Comparison of ENCODE assay signal across 8 cellular contexts in genomic region chr17:42422958-42423712, GRCh38. TPM values are rescaled to one million over a fixed set of nuclear protein-coding genes. Genes with fewer than 3 reads are reported as not detected.
A peak's percentile ranks its signal among the peaks of the same experiment; 100 is the strongest.
DNase-seq lines count a peak whose midpoint lies in the region; ATAC-seq and TF ChIP-seq lines count a peak whose summit lies in the region.

Gene CAVIN1 (minus strand): TSS chr17:42423256. CDS start chr17:42423097, 159 bp downstream.

- POLR2A ChIA-PET in HCT116 (lab: Charles Lee): interaction anchor here (0.6 to 5.6 kb wide), 17 partner anchors 8 to 425 kb away, joined by 3 to 88 read pairs (median 4); partner anchors contain the start of genes NAGLU, NKIRAS2 and STAT3

- ATAC-seq in HCT116: peak; percentile 79

- peaks cover 0 to 27% (median 11%) of the 10 kb centered on the region in 7 donors for H3K9me3 Mint-ChIP-seq in CD14-positive monocyte

- peaks cover 7 to 11% of the 10 kb centered on the region in 2 donors for H3K36me3 Mint-ChIP-seq in CD14-positive monocyte

- peaks cover 67 to 83% (median 70%) of the 10 kb centered on the region in 3 donors for H3K27me3 Mint-ChIP-seq in CD14-positive monocyte (ENCODE audit: low read depth in 3 of 3)

- peak within 1 kb of the TSS; percentile 99 for H3K27ac ChIP-seq in HCT116 (ENCODE audit: low read depth, low read length)
- peak within 1 kb of the TSS; percentile 71 to 97 (median 92) for H3K27ac ChIP-seq in skin epidermis

- BruUV-seq in HCT116 (replicated peaks; lab: Mats Ljungman, UMichigan): no TSS peak

- H3K27ac Mint-ChIP-seq in CD14-positive monocyte: peak within 1 kb of the TSS in 1 of 7 donors; percentile 55

- CTCF ChIA-PET in HCT116 (lab: Charles Lee): interaction anchor here (0.6 to 1.6 kb wide), 9 partner anchors 9 to 104 kb away, joined by 3 to 9 read pairs (median 4); no protein-coding TSS in a partner anchor

- intact Hi-C loops in CD14-positive monocyte (cut with micrococcal nuclease): loop anchor here in 1 of 2 donors (10.0 kb wide), 1 partner anchor 92 kb away; no protein-coding TSS in a partner anchor
- intact Hi-C loops in HCT116 (cut with micrococcal nuclease): loop anchor here (2.0 kb wide), 1 partner anchor 14 kb away; no protein-coding TSS in a partner anchor

- peaks cover 33 to 63% of the 10 kb centered on the region in 2 experiments for H3K4me1 ChIP-seq in HCT116 (ENCODE audit: control insufficient read depth in 1 of 2, insufficient read depth in 2 of 2, low read length in 2 of 2)

- H3K9ac ChIP-seq in HCT116 (ENCODE audit: low read length): peak within 1 kb of the TSS; percentile 89

- peaks cover 7% of the 10 kb centered on the region; the same call in 1 of the 2 replicates for H4K20me1 ChIP-seq in HCT116 (ENCODE audit: insufficient read depth)

- peaks cover 0 to 3% of the 10 kb centered on the region in 2 experiments; a peak in 1 of 4 replicates for H3K36me3 ChIP-seq in HCT116 (ENCODE audit: control insufficient read depth in 1 of 2, insufficient read depth in 2 of 2, low read length in 2 of 2)

- peak; percentile 97 for TF ChIP-seq POLR2A in HCT116 (IDR thresholded peaks at IDR 0.05; ENCODE audit: borderline replicate concordance, extremely low read depth, insufficient read depth, insufficient read length)

- RAD21 ChIA-PET in HCT116 (lab: Charles Lee; ENCODE audit: low non-redundant PET in 1 of 2, low total read pairs in 2 of 2, uncharacterized antibody in 2 of 2, unreplicated experiment in 2 of 2): interaction anchor here (0.8 to 1.6 kb wide), 3 partner anchors 14 to 104 kb away, joined by 3 to 7 read pairs (median 5); no protein-coding TSS in a partner anchor

- H3K4me3 Mint-ChIP-seq in CD14-positive monocyte: peak within 1 kb of the TSS; percentile 75 to 96

- DNase-seq in CD14-positive monocyte (ENCODE audit: low spot score) (no peak), HCT116 (ENCODE audit: low read depth, low spot score) (peak; percentile 85), SW480 (ENCODE audit: low spot score) (peak; percentile 91), dermis microvascular lymphatic vessel endothelial cell (ENCODE audit: low read depth in 2 of 2) (peak; percentile 84 to 93), kidney glomerular epithelial cell (lab: John Stamatoyannopoulos, UW) (peak; percentile 85)
- no peak for DNase-seq in activated CD8-positive, alpha-beta memory T cell treated with anti-CD3 and anti-CD28 coated beads, Interleukin-2, amount 50 U/mL, for 48 hours
- DNase-seq in activated CD8-positive, alpha-beta memory T cell treated with anti-CD3 and anti-CD28 coated beads for 24 hours: no peak

- H3K4me2 ChIP-seq in HCT116 (ENCODE audit: low read length): peak within 1 kb of the TSS; percentile 97

- no peaks in the 10 kb centered on the region for H3K9me2 ChIP-seq in HCT116 (ENCODE audit: insufficient read depth)

- no peak for TF ChIP-seq RAD21 in HCT116 (IDR thresholded peaks at IDR 0.05; ENCODE audit: low read depth)

- H3K4me1 Mint-ChIP-seq in CD14-positive monocyte: peaks cover 24% of the 10 kb centered on the region

- peaks cover 48% of the 10 kb centered on the region for H3K79me2 ChIP-seq in HCT116 (ENCODE audit: insufficient read depth, low read length)

- H3K9me3 ChIP-seq in HCT116 (ENCODE audit: control insufficient read depth in 1 of 2, insufficient read depth in 1 of 2, low read depth in 1 of 2, low read length in 2 of 2): no peaks in the 10 kb centered on the region

- TF ChIP-seq CTCF in CD14-positive monocyte (IDR thresholded peaks at IDR 0.05): no peak
- TF ChIP-seq CTCF in HCT116 (IDR thresholded peaks at IDR 0.05 in 2 of 3, conservative IDR thresholded peaks at IDR 0.05 in 1 of 3; ENCODE audit: borderline replicate concordance in 1 of 3, insufficient read depth in 1 of 3, low read depth in 2 of 3, low read length in 2 of 3): no peak

- H2AFZ ChIP-seq in HCT116 (ENCODE audit: low read depth, low read length, poor library complexity, severe bottlenecking): peak within 1 kb of the TSS; percentile 72

- H3K27me3 ChIP-seq in HCT116 (ENCODE audit: insufficient read depth, low read length): no peaks in the 10 kb centered on the region

- H3K4me3 ChIP-seq in HCT116 (replicated peaks in 1 of 2; ENCODE audit: low read depth in 1 of 2, low read length in 2 of 2): peak within 1 kb of the TSS; percentile 90 to 94
- peak within 1 kb of the TSS; percentile 55 to 72 (median 58) for H3K4me3 ChIP-seq in skin epidermis

TF ChIP-seq in HCT116, 20 proteins besides CTCF, POLR2A, EP300 and RAD21:
- no peak for TF ChIP-seq ZNF274 (IDR thresholded peaks at IDR 0.05; ENCODE audit: low read depth, low read length)
- TF ChIP-seq, protein P1, sequence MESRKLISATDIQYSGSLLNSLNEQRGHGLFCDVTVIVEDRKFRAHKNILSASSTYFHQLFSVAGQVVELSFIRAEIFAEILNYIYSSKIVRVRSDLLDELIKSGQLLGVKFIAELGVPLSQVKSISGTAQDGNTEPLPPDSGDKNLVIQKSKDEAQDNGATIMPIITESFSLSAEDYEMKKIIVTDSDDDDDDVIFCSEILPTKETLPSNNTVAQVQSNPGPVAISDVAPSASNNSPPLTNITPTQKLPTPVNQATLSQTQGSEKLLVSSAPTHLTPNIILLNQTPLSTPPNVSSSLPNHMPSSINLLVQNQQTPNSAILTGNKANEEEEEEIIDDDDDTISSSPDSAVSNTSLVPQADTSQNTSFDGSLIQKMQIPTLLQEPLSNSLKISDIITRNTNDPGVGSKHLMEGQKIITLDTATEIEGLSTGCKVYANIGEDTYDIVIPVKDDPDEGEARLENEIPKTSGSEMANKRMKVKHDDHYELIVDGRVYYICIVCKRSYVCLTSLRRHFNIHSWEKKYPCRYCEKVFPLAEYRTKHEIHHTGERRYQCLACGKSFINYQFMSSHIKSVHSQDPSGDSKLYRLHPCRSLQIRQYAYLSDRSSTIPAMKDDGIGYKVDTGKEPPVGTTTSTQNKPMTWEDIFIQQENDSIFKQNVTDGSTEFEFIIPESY (IDR thresholded peaks at IDR 0.05; ENCODE audit: extremely low read depth, insufficient replicate concordance, low read length): no peak
- peak; percentile 96 for TF ChIP-seq SIN3A (IDR thresholded peaks at IDR 0.05; ENCODE audit: low read depth)
- TF ChIP-seq JUND (IDR thresholded peaks at IDR 0.05): no peak; the same call in 1 of the 2 replicates
- no peak for TF ChIP-seq REST (IDR thresholded peaks at IDR 0.05; ENCODE audit: low read depth)
- TF ChIP-seq EGR1 (IDR thresholded peaks at IDR 0.05; ENCODE audit: low read depth): no peak
- TF ChIP-seq POLR2AphosphoS5 (IDR thresholded peaks at IDR 0.05; ENCODE audit: low read depth, low read length): peak; percentile 98
- TF ChIP-seq ELF1 (IDR thresholded peaks at IDR 0.05; ENCODE audit: borderline replicate concordance, low read depth): no peak
- peak; percentile 44 for TF ChIP-seq YY1 (IDR thresholded peaks at IDR 0.05; ENCODE audit: extremely low read depth, insufficient replicate concordance, low read depth, low read length)
- TF ChIP-seq SP1 (IDR thresholded peaks at IDR 0.05; ENCODE audit: low read depth): peak; percentile 89
- TF ChIP-seq ZFX (IDR thresholded peaks at IDR 0.05): no peak; the same call in 1 of the 2 replicates
- no peak for TF ChIP-seq CEBPB (IDR thresholded peaks at IDR 0.05; ENCODE audit: low read depth)
- TF ChIP-seq EZH2phosphoT487 (IDR thresholded peaks at IDR 0.05; ENCODE audit: borderline replicate concordance): no peak
- TF ChIP-seq MAX (IDR thresholded peaks at IDR 0.05): peak; percentile 18; the same call in 1 of the 2 replicates
- TF ChIP-seq, protein P2, sequence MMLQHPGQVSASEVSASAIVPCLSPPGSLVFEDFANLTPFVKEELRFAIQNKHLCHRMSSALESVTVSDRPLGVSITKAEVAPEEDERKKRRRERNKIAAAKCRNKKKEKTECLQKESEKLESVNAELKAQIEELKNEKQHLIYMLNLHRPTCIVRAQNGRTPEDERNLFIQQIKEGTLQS (IDR thresholded peaks at IDR 0.05): no peak
- TF ChIP-seq SRF (IDR thresholded peaks at IDR 0.05; ENCODE audit: low read depth): no peak
- no peak for TF ChIP-seq EZH2 (IDR thresholded peaks at IDR 0.05)
- TF ChIP-seq CBX3 (IDR thresholded peaks at IDR 0.05; ENCODE audit: low read depth): no peak
- TF ChIP-seq FOSL1 (IDR thresholded peaks at IDR 0.05; ENCODE audit: low read depth): no peak
- TF ChIP-seq TCF7L2 (IDR thresholded peaks at IDR 0.05; ENCODE audit: borderline replicate concordance, extremely low read depth, insufficient read depth, insufficient read length): no peak

RNA-seq across cellular contexts. Expression of gene CAVIN1, which starts in this region (rescaled TPM):
- not detected for polyA plus RNA-seq in CD14-positive monocyte
- total RNA-seq in HCT116 (2021; ENCODE audit: unreplicated experiment) (79.7 TPM), dermis microvascular lymphatic vessel endothelial cell (362 and 404 TPM in 2 replicates)
- polyA plus RNA-seq in HCT116 (2012): 52.0 and 53.3 TPM in 2 replicates

Comparison
In these comparisons a context has a peak if more than half of its experiments do, and no peak if none do; other contexts are left out.
1. DNase-seq: peak in HCT116 (single experiment), SW480 (single experiment), dermis microvascular lymphatic vessel endothelial cell (2 of 2) and kidney glomerular epithelial cell (single experiment); none in CD14-positive monocyte (single experiment), activated CD8-positive, alpha-beta memory T cell treated with anti-CD3 and anti-CD28 coated beads, Interleukin-2, amount 50 U/mL, for 48 hours (single experiment) and activated CD8-positive, alpha-beta memory T cell treated with anti-CD3 and anti-CD28 coated beads for 24 hours (single experiment).